Comparison of ENCODE assay signal across 8 cellular contexts in genomic region chr15:66702035-66702769, GRCh38. TPM values are rescaled to one million over a fixed set of nuclear protein-coding genes. Genes with fewer than 3 reads are reported as not detected.
A peak's percentile ranks its signal among the peaks of the same experiment; 100 is the strongest.
DNase-seq lines count a peak whose midpoint lies in the region; ATAC-seq, FAIRE-seq and TF ChIP-seq lines count a peak whose summit lies in the region.

Gene SMAD6 (plus strand): TSS chr15:66702236. CDS start chr15:66703259, 1,023 bp downstream.

- no peaks in the 10 kb centered on the region for H3K36me3 ChIP-seq in OCI-LY7 (ENCODE audit: insufficient read depth, low read length)
- no peaks in the 10 kb centered on the region for H3K36me3 ChIP-seq in endothelial cell of umbilical vein (ENCODE audit: control insufficient read depth in 2 of 2, extremely low read depth in 1 of 2, insufficient read depth in 2 of 2, low read length in 2 of 2)
- H3K36me3 ChIP-seq in mesodermal cell (ENCODE audit: control insufficient read depth, insufficient read depth, low read length) = peaks cover 34% of the 10 kb centered on the region

- H3K4me3 ChIP-seq in OCI-LY7 (ENCODE audit: low read depth, low read length, poor library complexity, severe bottlenecking) = peak within 1 kb of the TSS; percentile 77
- peak within 1 kb of the TSS; percentile 62 to 79 (median 76) for H3K4me3 ChIP-seq in endothelial cell of umbilical vein (replicated peaks in 1 of 3; ENCODE audit: insufficient read depth in 1 of 3, low read depth in 1 of 3, low read length in 3 of 3)
- H3K4me3 ChIP-seq in mesodermal cell (ENCODE audit: extremely low read depth, insufficient read depth, low read length, poor library complexity, severe bottlenecking) = peak within 1 kb of the TSS; percentile 97

- peak; percentile 98 for DNase-seq in GM04504 (ENCODE audit: low read depth)
- peak; percentile 99 for DNase-seq in HuH-7.5 (ENCODE audit: low spot score)
- peak; percentile 98 for DNase-seq in OCI-LY7 (ENCODE audit: low spot score)
- peak; percentile 87 for DNase-seq in activated CD8-positive, alpha-beta memory T cell treated with anti-CD3 and anti-CD28 coated beads, Interleukin-2, amount 50 U/mL, for 48 hours
- DNase-seq in endothelial cell of umbilical vein (ENCODE audit: low read depth, low spot score) = peak; percentile 97
- peak; percentile 34 for DNase-seq in stimulated activated CD8-positive, alpha-beta memory T cell treated with anti-CD3 and anti-CD28 coated beads, Interleukin-12 subunit alpha, Interleukin-12 subunit beta, amount 100 ng/mL, for 4 hours (ENCODE audit: low read depth)

- H3K4me1 ChIP-seq in OCI-LY7 (ENCODE audit: insufficient read depth, low read length, poor library complexity, severe bottlenecking) (peaks cover 38% of the 10 kb centered on the region), endothelial cell of umbilical vein (ENCODE audit: control insufficient read depth, extremely low read depth, insufficient read depth, low read length) (peaks cover 38% of the 10 kb centered on the region), mesodermal cell (ENCODE audit: control insufficient read depth, insufficient read depth, low read length, poor library complexity, severe bottlenecking) (peaks cover 23% of the 10 kb centered on the region)

- peak within 1 kb of the TSS; percentile 78 for H3K9ac ChIP-seq in endothelial cell of umbilical vein (replicated peaks; ENCODE audit: extremely low read depth, insufficient read depth, low read length)

- H3K27ac ChIP-seq in OCI-LY7 (ENCODE audit: low read depth, low read length, poor library complexity, severe bottlenecking) = peak within 1 kb of the TSS; percentile 84
- peak within 1 kb of the TSS; percentile 92 for H3K27ac ChIP-seq in endothelial cell of umbilical vein (ENCODE audit: insufficient read depth, low read depth, low read length)
- peak within 1 kb of the TSS; percentile 91 for H3K27ac ChIP-seq in mesodermal cell (ENCODE audit: low read depth, low read length, severe bottlenecking)

- H3K27me3 ChIP-seq in endothelial cell of umbilical vein (ENCODE audit: control insufficient read depth in 2 of 2, insufficient read depth in 2 of 2, low read length in 2 of 2) = no peaks in the 10 kb centered on the region

- CTCF ChIA-PET in OCI-LY7 (lab: Charles Lee; ENCODE audit: unreplicated experiment) = interaction anchor here (1.0 kb wide), 1 partner anchor 13 kb away, joined by 3 read pairs; no protein-coding TSS in a partner anchor
- CTCF ChIA-PET in endothelial cell of umbilical vein (lab: Charles Lee) = interaction anchor here (0.6 to 14.2 kb wide), 21 partner anchors 12 to 159 kb away, joined by 3 to 226 read pairs (median 5); no protein-coding TSS in a partner anchor

- no peaks in the 10 kb centered on the region for H3K9me3 ChIP-seq in OCI-LY7 (ENCODE audit: low read length)
- H3K9me3 ChIP-seq in endothelial cell of umbilical vein (replicated peaks; ENCODE audit: control insufficient read depth, insufficient read depth, low read length) = no peaks in the 10 kb centered on the region
- no peaks in the 10 kb centered on the region for H3K9me3 ChIP-seq in mesodermal cell (ENCODE audit: control insufficient read depth, low read length)

- peak within 1 kb of the TSS; percentile 71 for H2AFZ ChIP-seq in OCI-LY7 (ENCODE audit: low read length)
- peak within 1 kb of the TSS; percentile 79 for H2AFZ ChIP-seq in endothelial cell of umbilical vein (ENCODE audit: low read depth, low read length)

- peak; percentile 74 for TF ChIP-seq POLR2A in endothelial cell of umbilical vein (IDR thresholded peaks at IDR 0.05; ENCODE audit: low read depth, low read length)

- ATAC-seq in GM19452 (IDR thresholded peaks at IDR 0.05; ENCODE audit: unreplicated experiment) = no peak

- TF ChIP-seq CTCF in OCI-LY7 (conservative IDR thresholded peaks at IDR 0.05; ENCODE audit: low read length) = no peak
- TF ChIP-seq CTCF in endothelial cell of umbilical vein (IDR thresholded peaks at IDR 0.05; ENCODE audit: extremely low read depth in 1 of 2, insufficient read depth in 1 of 2, low read depth in 1 of 2, low read length in 2 of 2) = no peak

- WGBS in mesodermal cell (ENCODE audit: insufficient coverage in 2 of 2), 2 experiments = 0 to 1% methylated on average over 33 to 35 of the region's 53 CpGs

- H3K9me1 ChIP-seq in endothelial cell of umbilical vein (replicated peaks; ENCODE audit: control insufficient read depth, extremely low read depth, insufficient read depth, low read length) = no peaks in the 10 kb centered on the region

- H3K4me2 ChIP-seq in OCI-LY7 (ENCODE audit: low read length) (peak within 1 kb of the TSS; percentile 88), endothelial cell of umbilical vein (ENCODE audit: insufficient read depth, low read length) (peak within 1 kb of the TSS; percentile 78)

- no peaks in the 10 kb centered on the region for H3K9me2 ChIP-seq in OCI-LY7 (ENCODE audit: insufficient read depth, low read length)

- dilution Hi-C loops in endothelial cell of umbilical vein (cut with MboI; ENCODE audit: extremely low pct_ligation_motif_present, low sequenced_read_pairs) = no loop called here

- H4K20me1 ChIP-seq in OCI-LY7 (ENCODE audit: insufficient read depth, low read length) = no peaks in the 10 kb centered on the region
- H4K20me1 ChIP-seq in endothelial cell of umbilical vein (replicated peaks; ENCODE audit: control insufficient read depth, extremely low read depth, insufficient read depth, low read length) = no peaks in the 10 kb centered on the region

- BruUV-seq in OCI-LY7 (replicated peaks; lab: Mats Ljungman, UMichigan) (no TSS peak), endothelial cell of umbilical vein (replicated peaks; lab: Mats Ljungman, UMichigan) (TSS peak; percentile 40)

- intact Hi-C loops in OCI-LY7 (cut with micrococcal nuclease; ENCODE audit: unreplicated experiment) (loop anchor here (1.0 to 10.0 kb wide), 7 partner anchors 12 to 410 kb away; partner anchors contain the start of genes DIS3L, RPL4 and ZWILCH), endothelial cell of umbilical vein (cut with micrococcal nuclease) (loop anchor here (1.0 to 2.0 kb wide), 3 partner anchors 85 to 197 kb away; partner anchors contain the start of genes RPL4 and ZWILCH)

- POLR2A ChIA-PET in OCI-LY7 (lab: Charles Lee) = interaction anchor here (0.6 to 2.2 kb wide), 9 partner anchors 9 to 1862 kb away, joined by 3 to 17 read pairs (median 5); no protein-coding TSS in a partner anchor
- POLR2A ChIA-PET in endothelial cell of umbilical vein (lab: Charles Lee) = interaction anchor here (1.1 to 1.6 kb wide), 2 partner anchors 12 to 148 kb away, joined by 4 read pairs; no protein-coding TSS in a partner anchor

- H3K79me2 ChIP-seq in OCI-LY7 (ENCODE audit: insufficient read depth, low read depth, low read length) = no peaks in the 10 kb centered on the region
- H3K79me2 ChIP-seq in endothelial cell of umbilical vein (ENCODE audit: control insufficient read depth, insufficient read depth, low read length) = peaks cover 44% of the 10 kb centered on the region

- peak; percentile 94 for FAIRE-seq in endothelial cell of umbilical vein (lab: Jason Lieb, UNC)

TF ChIP-seq in endothelial cell of umbilical vein, 7 proteins besides CTCF, POLR2A, EP300 and RAD21:
- TF ChIP-seq MYC (IDR thresholded peaks at IDR 0.05; ENCODE audit: low read depth, low read length) (no peak), GATA2 (IDR thresholded peaks at IDR 0.05; ENCODE audit: insufficient read depth, insufficient read length, low read depth, low read length) (no peak), JUN (IDR thresholded peaks at IDR 0.05; ENCODE audit: borderline replicate concordance, insufficient read depth, insufficient read length, low read depth) (no peak), EZH2 (IDR thresholded peaks at IDR 0.05; ENCODE audit: borderline replicate concordance, low read depth, low read length, severe bottlenecking) (no peak), POLR2AphosphoS5 (IDR thresholded peaks at IDR 0.05; ENCODE audit: insufficient read depth, low read depth, low read length) (peak; percentile 76), MAX (IDR thresholded peaks at IDR 0.05; ENCODE audit: insufficient read depth, insufficient read length) (peak; percentile 14)

RNA-seq across cellular contexts. Expression of gene SMAD6, which starts in this region (rescaled TPM):
- 15.3 and 16.1 TPM in 2 replicates for total RNA-seq in OCI-LY7 (2014; rRNA removed; shearing (Covaris generic))
- total RNA-seq in OCI-LY7 (2022) (11.8 and 14.6 TPM in 2 replicates), endothelial cell of umbilical vein (12.4 and 12.5 TPM in 2 replicates)
- polyA plus RNA-seq in endothelial cell of umbilical vein = 7.3 and 8.8 TPM in 2 replicates
- 3.5 and 4.0 TPM in 2 replicates for polyA plus RNA-seq in endothelial cell of umbilical vein (2011; cell fraction: cytosol; rRNA removed)
- 22.2 and 24.2 TPM in 2 replicates for polyA plus RNA-seq in endothelial cell of umbilical vein (2011; cell fraction: nucleus; rRNA removed)
- 5.8 and 11.3 TPM in 2 replicates for polyA plus RNA-seq in endothelial cell of umbilical vein (2012)
- 28.0 and 29.7 TPM in 2 replicates for polyA minus RNA-seq in endothelial cell of umbilical vein
- polyA minus RNA-seq in endothelial cell of umbilical vein (2011; cell fraction: cytosol; rRNA and poly(A)+ RNA removed) = 45.7 TPM
- 22.4 and 35.7 TPM in 2 replicates for polyA minus RNA-seq in endothelial cell of umbilical vein (2011; cell fraction: nucleus; rRNA and poly(A)+ RNA removed)
- 111 TPM for polyA plus RNA-seq in mesodermal cell (2013, experiment 1 of 2)
- polyA plus RNA-seq in mesodermal cell (2013, experiment 2 of 2) = 96.8 TPM

Comparison
In these comparisons a context has a peak if more than half of its experiments do, and no peak if none do; other contexts are left out.
1. DNase-seq: peak in every context shown above with its lines; median percentile 99 in HuH-7.5; 98 in GM04504; 98 in OCI-LY7; 97 in endothelial cell of umbilical vein; 87 in activated CD8-positive, alpha-beta memory T cell treated with anti-CD3 and anti-CD28 coated beads, Interleukin-2, amount 50 U/mL, for 48 hours; 34 in stimulated activated CD8-positive, alpha-beta memory T cell treated with anti-CD3 and anti-CD28 coated beads, Interleukin-12 subunit alpha, Interleukin-12 subunit beta, amount 100 ng/mL, for 4 hours.